Comparison of ENCODE assay signal across 11 cellular contexts in the genomic region with DNA sequence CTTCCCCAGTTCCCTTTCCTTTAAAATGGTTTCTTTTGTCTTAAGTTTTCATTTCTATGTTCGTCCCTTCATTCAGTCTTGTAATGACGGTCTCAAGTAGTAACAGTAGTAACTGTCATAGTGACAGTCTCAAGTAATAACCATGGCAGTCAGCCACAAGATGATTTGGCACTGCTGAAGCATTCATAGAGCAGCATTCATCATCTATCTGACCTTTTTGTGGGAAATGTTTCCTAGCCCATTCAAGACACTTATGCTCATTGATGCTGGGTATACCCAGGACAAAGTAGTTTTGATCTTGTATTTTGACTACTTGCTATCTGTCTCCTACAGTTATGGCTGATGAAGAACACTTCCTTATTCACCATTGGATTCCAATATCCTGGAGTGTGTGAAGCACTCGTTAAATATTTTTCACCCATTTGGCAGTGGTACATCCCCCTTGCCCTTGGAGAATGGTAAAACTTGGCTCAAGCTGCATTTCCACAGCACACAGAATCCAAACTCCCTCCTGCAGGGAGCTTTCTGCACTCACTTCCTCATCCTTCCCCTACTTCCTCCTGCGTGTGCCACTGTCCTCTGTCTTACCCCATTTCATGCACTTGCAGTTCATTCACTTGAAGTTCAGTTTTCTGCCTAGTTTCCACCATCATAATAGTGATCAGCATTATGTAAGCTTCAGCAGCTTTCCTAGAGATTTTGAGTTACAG. TPM values are rescaled to one million over a fixed set of nuclear protein-coding genes. Genes with fewer than 3 reads are reported as not detected.
DNase-seq lines count a peak whose midpoint lies in the region; ATAC-seq and TF ChIP-seq lines count a peak whose summit lies in the region.
"Had no signal": no experiment of that assay in that cellular context is flagged by ENCODE, and none has a peak within 500 bp of the region (broad histone marks: within the 10 kb centered on the region; RNA-seq: fewer than 3 reads in every experiment).

No MANE protein-coding gene starts in this region.

- peak; percentile 53 for DNase-seq in CD14-positive monocyte (ENCODE audit: low spot score)
- peak; percentile 88 for DNase-seq in MV-4-11 (lab: John Stamatoyannopoulos, UW)
- no peak for DNase-seq in natural killer cell
- no peak for DNase-seq in mesenchymal stem cell
- DNase-seq: COR-L47, GM23248, NCI-H1417 treated with DMSO at 0.1 percent for 48 hours had no signal

- intact Hi-C loops in CD14-positive monocyte (cut with micrococcal nuclease) (no loop called here), natural killer cell (cut with micrococcal nuclease) (no loop called here)

- no peak overlapping the region for H3K18ac ChIP-seq in mesenchymal stem cell (ENCODE audit: low read depth in 1 of 2, low read length in 2 of 2)

- H3K27ac Mint-ChIP-seq in CD14-positive monocyte (peak overlapping the region; percentile 84 to 94 (median 89)), natural killer cell (peak overlapping the region; percentile 79 to 85)

- TF ChIP-seq CTCF in CD14-positive monocyte (IDR thresholded peaks at IDR 0.05): no peak
- TF ChIP-seq CTCF in natural killer cell (IDR thresholded peaks at IDR 0.05): no peak

- H2BK15ac ChIP-seq in mesenchymal stem cell (ENCODE audit: low read depth, poor library complexity, severe bottlenecking): no peak overlapping the region

- H3K36me3 ChIP-seq in mesenchymal stem cell (ENCODE audit: control insufficient read depth in 1 of 2, insufficient read depth in 2 of 2, low read depth in 1 of 2, low read length in 2 of 2): no peaks in the 10 kb centered on the region

- H3K4me2 ChIP-seq in mesenchymal stem cell (ENCODE audit: low read length, poor library complexity, severe bottlenecking): no peak overlapping the region

- H3K9me3 ChIP-seq in mesenchymal stem cell (ENCODE audit: control insufficient read depth, low read length): no peaks in the 10 kb centered on the region

- H3K9me3 Mint-ChIP-seq in CD14-positive monocyte: peaks cover under 1 to 12% (median 3%) of the 10 kb centered on the region in 7 donors
- H3K9me3 Mint-ChIP-seq in natural killer cell: peaks cover 7 to 9% of the 10 kb centered on the region in 2 donors

- H3K14ac ChIP-seq in mesenchymal stem cell (ENCODE audit: low read length in 2 of 2): no peak overlapping the region

- no peaks in the 10 kb centered on the region for H3K27me3 ChIP-seq in mesenchymal stem cell (ENCODE audit: control insufficient read depth in 1 of 2, insufficient read depth in 1 of 2, low read length in 2 of 2)

- H3K4me3 Mint-ChIP-seq in CD14-positive monocyte: peak overlapping the region; percentile 6 to 67
- H3K4me3 Mint-ChIP-seq in natural killer cell: no peak overlapping the region

- H4K91ac ChIP-seq in mesenchymal stem cell (ENCODE audit: low read length): no peak overlapping the region

- H3K4me3 ChIP-seq in mesenchymal stem cell (ENCODE audit: insufficient read depth in 1 of 2, low read depth in 1 of 2, low read length in 2 of 2): no peak overlapping the region
- H3K4me3 ChIP-seq: GM23248 had no signal

- no peak overlapping the region for H2BK120ac ChIP-seq in mesenchymal stem cell (ENCODE audit: low read depth, low read length)

- H3K4me1 Mint-ChIP-seq in CD14-positive monocyte (peaks cover 42% of the 10 kb centered on the region), natural killer cell (peaks cover 21 to 33% of the 10 kb centered on the region in 2 donors)

- H2BK12ac ChIP-seq in mesenchymal stem cell (ENCODE audit: low read length in 2 of 2): no peak overlapping the region

- H2AK5ac ChIP-seq in mesenchymal stem cell (ENCODE audit: low read length, severe bottlenecking): no peak overlapping the region

- H3K4ac ChIP-seq in mesenchymal stem cell (ENCODE audit: low read depth in 1 of 2, low read length in 2 of 2): no peak overlapping the region

- no peak overlapping the region for H4K8ac ChIP-seq in mesenchymal stem cell (ENCODE audit: low read length)

- H3K79me1 ChIP-seq in mesenchymal stem cell (replicated peaks; ENCODE audit: low read length, poor library complexity, severe bottlenecking): no peaks in the 10 kb centered on the region

- H3K27ac ChIP-seq in cingulate gyrus (ENCODE audit: low read depth, low read length) (peak overlapping the region; percentile 30), mesenchymal stem cell (ENCODE audit: low read length, poor library complexity, severe bottlenecking) (no peak overlapping the region)
- H3K27ac ChIP-seq: GM23248 had no signal

- H3K36me3 Mint-ChIP-seq in CD14-positive monocyte (no peaks in the 10 kb centered on the region), natural killer cell (peaks cover 28% of the 10 kb centered on the region)

- H3K9ac ChIP-seq in mesenchymal stem cell (ENCODE audit: low read length): no peak overlapping the region
- H3K9ac ChIP-seq: GM23248 had no signal

- ATAC-seq in natural killer cell (peak; percentile 21 to 64 (median 35)), GM18867 (IDR thresholded peaks at IDR 0.05; ENCODE audit: unreplicated experiment) (no peak), HG03571 (IDR thresholded peaks at IDR 0.05; ENCODE audit: unreplicated experiment) (no peak), HG02840 (IDR thresholded peaks at IDR 0.05; ENCODE audit: low FRiP score, unreplicated experiment) (no peak)

- no peaks in the 10 kb centered on the region for H3K4me1 ChIP-seq in mesenchymal stem cell (ENCODE audit: control insufficient read depth, insufficient read depth, low read depth, low read length)

- no peak overlapping the region for H2AFZ ChIP-seq in mesenchymal stem cell (ENCODE audit: low read depth, low read length)
- H2AFZ ChIP-seq: GM23248 had no signal

- no peak overlapping the region for H3K23ac ChIP-seq in mesenchymal stem cell (ENCODE audit: low read length in 2 of 2)

- no peak overlapping the region for H2BK5ac ChIP-seq in mesenchymal stem cell (ENCODE audit: low read depth, low read length, poor library complexity, severe bottlenecking)

- WGBS in mesenchymal stem cell: 77% methylated on average over 4 of the region's 4 CpGs

- H3K27me3 Mint-ChIP-seq in CD14-positive monocyte (ENCODE audit: low read depth in 3 of 3) (peaks cover 0 to 2% (median 2%) of the 10 kb centered on the region in 3 donors), natural killer cell (ENCODE audit: low read depth in 2 of 2) (no peaks in the 10 kb centered on the region)

RNA-seq across cellular contexts. Expression of a gene that starts 19.0 kb away (rescaled TPM):
- polyA plus RNA-seq in CD14-positive monocyte: 100 to 1,000 TPM; 167 to 269 TPM
- total RNA-seq in natural killer cell: 100 to 1,000 TPM; 105 to 215 (median 124) TPM
- polyA plus RNA-seq in mesenchymal stem cell (2013, experiment 1 of 2): not detected
- polyA plus RNA-seq in mesenchymal stem cell (2013, experiment 2 of 2): not detected
- total RNA-seq: GM23248 had no signal
- polyA plus RNA-seq: GM23248 had no signal

RNA-seq across cellular contexts. Expression of a gene that starts 46.0 kb away (rescaled TPM):
- polyA plus RNA-seq in CD14-positive monocyte: 10 to 100 TPM; 57.0 to 70.2 TPM
- total RNA-seq in natural killer cell: 100 to 1,000 TPM in 1 of 3 donors, 10 to 100 TPM in 2; 39.7 to 100 (median 51.9) TPM
- polyA plus RNA-seq in mesenchymal stem cell (2013, experiment 1 of 2): not detected
- polyA plus RNA-seq in mesenchymal stem cell (2013, experiment 2 of 2): not detected
- total RNA-seq: GM23248 had no signal
- polyA plus RNA-seq: GM23248 had no signal

Comparison
In these comparisons a context has a peak if more than half of its experiments do, and no peak if none do; other contexts are left out.
1. DNase-seq: peak in CD14-positive monocyte (single experiment) and MV-4-11 (single experiment); none in natural killer cell (single experiment) and mesenchymal stem cell (single experiment).
2. ATAC-seq: peak in natural killer cell (3 of 3); none in GM18867 (single experiment), HG03571 (single experiment) and HG02840 (single experiment).